Comparison of ENCODE assay signal across 8 cellular contexts in genomic region chr18:50878345-50879301, GRCh38.
DNase-seq lines count a peak whose midpoint lies in the region; ATAC-seq and FAIRE-seq lines count a peak whose summit lies in the region.

Gene ME2, plus strand, starts transcription at chr18:50879118. Its CDS starts 16,703 bp downstream, at chr18:50895821.

- H3K27ac ChIP-seq in effector memory CD4-positive, alpha-beta T cell (ENCODE audit: insufficient read depth, low read length, poor library complexity, severe bottlenecking) = peak within 1 kb of the TSS; percentile 92

- H3K4me1 ChIP-seq in effector memory CD4-positive, alpha-beta T cell (ENCODE audit: control insufficient read depth, insufficient read depth, low read length, poor library complexity, severe bottlenecking) = peaks cover 9% of the 10 kb centered on the region

- no peaks in the 10 kb centered on the region for H3K36me3 ChIP-seq in effector memory CD4-positive, alpha-beta T cell (ENCODE audit: control insufficient read depth, insufficient read depth, low read length)

- peak; percentile 95 for DNase-seq in COR-L47 (lab: John Stamatoyannopoulos, UW)
- peak; percentile 76 for DNase-seq in HTR-8/SVneo (ENCODE audit: insufficient read length, low spot score)
- DNase-seq in NOMO-1 treated with DMSO at 0.1 percent for 48 hours (lab: John Stamatoyannopoulos, UW; ENCODE audit: unreplicated experiment) = peak; percentile 89
- DNase-seq in activated CD8-positive, alpha-beta memory T cell treated with anti-CD3 and anti-CD28 coated beads for 4 hours (ENCODE audit: low read depth in 2 of 2) = peak; percentile 79 to 81
- peak; percentile 75 to 85 (median 84) for DNase-seq in effector memory CD4-positive, alpha-beta T cell
- peak; percentile 94 for DNase-seq in medulla oblongata (ENCODE audit: extremely low spot score)
- DNase-seq in stimulated activated CD4-positive, alpha-beta T cell treated with anti-CD3 and anti-CD28 coated beads, TNF-alpha, amount 100 ng/mL, for 48 hours (ENCODE audit: low read depth in 3 of 3) = peak; percentile 83 to 91 (median 89)

- no peaks in the 10 kb centered on the region for H3K27me3 ChIP-seq in effector memory CD4-positive, alpha-beta T cell (replicated peaks; ENCODE audit: control insufficient read depth, insufficient read depth, low read length, poor library complexity, severe bottlenecking)

- FAIRE-seq in HTR-8/SVneo (lab: Jason Lieb, UNC) = no peak

- H3K4me3 ChIP-seq in effector memory CD4-positive, alpha-beta T cell (ENCODE audit: insufficient read depth, low read depth, low read length, poor library complexity, severe bottlenecking) = peak within 1 kb of the TSS; percentile 90

- ATAC-seq in GM21367 (IDR thresholded peaks at IDR 0.05; ENCODE audit: unreplicated experiment) = peak; percentile 94

- H3K9me3 ChIP-seq in effector memory CD4-positive, alpha-beta T cell (ENCODE audit: control insufficient read depth, low read length) = no peaks in the 10 kb centered on the region

Comparison
In these comparisons a context has a peak if more than half of its experiments do, and no peak if none do; other contexts are left out.
1. Peak in every context shown above with its lines: DNase-seq, ATAC-seq, H3K4me3 ChIP-seq and H3K27ac ChIP-seq.